34 cellular contexts compared by ENCODE assay signal in the genomic region with DNA sequence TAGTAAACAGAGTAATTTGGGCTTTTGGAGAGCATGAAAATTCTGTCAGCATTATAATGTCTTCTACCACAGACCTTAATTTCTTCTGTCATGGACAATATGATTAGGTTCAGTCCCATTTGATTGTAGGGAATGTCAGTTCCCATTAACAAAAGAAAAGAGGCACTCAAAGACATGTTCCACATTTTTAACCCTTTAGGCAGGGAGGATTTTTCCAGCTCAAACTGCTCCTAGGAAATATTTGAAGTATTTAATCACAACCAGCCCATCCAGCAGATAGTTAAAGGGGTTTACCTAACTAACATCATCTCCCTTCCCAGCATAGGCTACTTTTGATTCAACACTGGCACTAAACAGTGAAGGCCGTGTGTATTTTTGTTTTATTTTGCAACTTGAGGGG.
"Had no signal": no experiment of that assay in that cellular context is flagged by ENCODE, and none has a peak within 500 bp of the region (broad histone marks: within the 10 kb centered on the region; RNA-seq: fewer than 3 reads in every experiment).

No MANE protein-coding gene starts in this region.

- H3K36me3 ChIP-seq: adrenal gland, cardiac muscle cell, colonic mucosa, gastroesophageal sphincter, right atrium auricular region, stomach, suprapubic skin, tibial artery had no signal

- H3K4me1 ChIP-seq: adrenal gland, body of pancreas, colonic mucosa, gastroesophageal sphincter, parathyroid adenoma, psoas muscle, right atrium auricular region, stomach, suprapubic skin, tibial artery had no signal

- H3K4me3 Mint-ChIP-seq: activated naive CD4-positive, alpha-beta T cell treated with anti-CD3 and anti-CD28 coated beads for 36 hours; activated naive CD8-positive, alpha-beta T cell treated with anti-CD3 and anti-CD28 coated beads for 36 hours; mesothelial cell of epicardium; naive B cell; nephron progenitor cell; stimulated activated memory B cell treated with anti-CD40 and anti-IgM and Interleukin-4, amounts not matched to agents 10 μg/mL and 1 μg/mL and 100 μg/mL, for 72 hours had no signal

- H3K4me3 ChIP-seq: adrenal gland, body of pancreas, cardiac muscle cell, colonic mucosa, gastroesophageal sphincter, psoas muscle, right atrium auricular region, smooth muscle cell, stomach, suprapubic skin, tibial artery had no signal

- H3K9me3 Mint-ChIP-seq: activated naive CD4-positive, alpha-beta T cell treated with anti-CD3 and anti-CD28 coated beads for 36 hours; activated naive CD8-positive, alpha-beta T cell treated with anti-CD3 and anti-CD28 coated beads for 36 hours; mesothelial cell of epicardium; nephron progenitor cell had no signal

- H3K27ac ChIP-seq: adrenal gland, body of pancreas, cardiac muscle cell, colonic mucosa, gastroesophageal sphincter, parathyroid adenoma, psoas muscle, right atrium auricular region, stomach, suprapubic skin, tibial artery, VCaP had no signal

- H3K4me1 Mint-ChIP-seq: activated naive CD8-positive, alpha-beta T cell treated with anti-CD3 and anti-CD28 coated beads for 36 hours; mesothelial cell of epicardium; naive B cell; stimulated activated memory B cell treated with anti-CD40 and anti-IgM and Interleukin-4, amounts not matched to agents 10 μg/mL and 1 μg/mL and 100 μg/mL, for 72 hours had no signal

- H3K36me3 Mint-ChIP-seq: activated naive CD8-positive, alpha-beta T cell treated with anti-CD3 and anti-CD28 coated beads for 36 hours; mesothelial cell of epicardium; naive B cell; stimulated activated memory B cell treated with anti-CD40 and anti-IgM and Interleukin-4, amounts not matched to agents 10 μg/mL and 1 μg/mL and 100 μg/mL, for 72 hours had no signal

- H3K27me3 ChIP-seq: adrenal gland, body of pancreas, colonic mucosa, gastroesophageal sphincter, right atrium auricular region, stomach, suprapubic skin, tibial artery had no signal

- ATAC-seq: activated CD4-positive, CD25-positive, alpha-beta regulatory T cell treated with anti-CD3 and anti-CD28 coated beads, Interleukin-2, amount 50 U/mL, for 24 hours; body of pancreas; gastroesophageal sphincter; left cardiac atrium; psoas muscle; stimulated activated memory B cell treated with anti-CD40 and anti-IgM and Interleukin-4, amounts not matched to agents 10 μg/mL and 1 μg/mL and 100 μg/mL, for 72 hours had no signal

- H3K27ac Mint-ChIP-seq: activated naive CD4-positive, alpha-beta T cell treated with anti-CD3 and anti-CD28 coated beads for 36 hours; activated naive CD8-positive, alpha-beta T cell treated with anti-CD3 and anti-CD28 coated beads for 36 hours; mesothelial cell of epicardium; naive B cell; nephron progenitor cell; stimulated activated memory B cell treated with anti-CD40 and anti-IgM and Interleukin-4, amounts not matched to agents 10 μg/mL and 1 μg/mL and 100 μg/mL, for 72 hours had no signal

- H3K9ac ChIP-seq: parathyroid adenoma had no signal

- H3K9me3 ChIP-seq: adrenal gland, body of pancreas, colonic mucosa, gastroesophageal sphincter, psoas muscle, right atrium auricular region, stomach, suprapubic skin, tibial artery had no signal

- H2AFZ ChIP-seq: parathyroid adenoma had no signal

- H3K4me2 ChIP-seq: smooth muscle cell had no signal

- DNase-seq: activated CD4-positive, alpha-beta T cell treated with anti-CD3 and anti-CD28 coated beads for 48 hours; activated CD4-positive, alpha-beta T cell treated with anti-CD3 and anti-CD28 coated beads, Interleukin-2, amount 50 U/mL, for 48 hours; activated CD8-positive, alpha-beta memory T cell treated with anti-CD3 and anti-CD28 coated beads for 24 hours; activated effector memory CD4-positive, alpha-beta T cell treated with Interleukin-2 at 50 U/mL for 16 hours; activated naive CD4-positive, alpha-beta T cell treated with anti-CD3 and anti-CD28 coated beads for 36 hours; activated naive CD8-positive, alpha-beta T cell treated with anti-CD3 and anti-CD28 coated beads for 36 hours; adrenal gland; aorta; body of pancreas; colonic mucosa; effector memory CD4-positive, alpha-beta T cell; erythroblast; islet precursor cell; left cardiac atrium; mammary epithelial cell; naive B cell; nephron progenitor cell; occipital lobe; psoas muscle; stimulated activated CD4-positive, alpha-beta T cell treated with anti-CD3 and anti-CD28 coated beads, Interleukin-1b, Interleukin-23, amount 100 ng/mL, for 48 hours; stimulated activated CD4-positive, alpha-beta T cell treated with anti-CD3 and anti-CD28 coated beads, Interleukin-4, amount 100 ng/mL, for 4 hours; stimulated activated CD8-positive, alpha-beta memory T cell treated with anti-CD3 and anti-CD28 coated beads, Interleukin-4, amount 100 ng/mL, for 48 hours; stomach; tibial artery had no signal

- H3K27me3 Mint-ChIP-seq: activated naive CD8-positive, alpha-beta T cell treated with anti-CD3 and anti-CD28 coated beads for 36 hours; stimulated activated memory B cell treated with anti-CD40 and anti-IgM and Interleukin-4, amounts not matched to agents 10 μg/mL and 1 μg/mL and 100 μg/mL, for 72 hours had no signal
